8 cellular contexts compared by ENCODE assay signal in genomic region chr3:179148446-179149238, GRCh38. TPM values are rescaled to one million over a fixed set of nuclear protein-coding genes. Genes with fewer than 3 reads are reported as not detected.
DNase-seq lines count a peak whose midpoint lies in the region; ATAC-seq, FAIRE-seq and TF ChIP-seq lines count a peak whose summit lies in the region.

No MANE protein-coding gene starts in this region.

- peak; percentile 5 to 18 for DNase-seq in A549 (ENCODE audit: low read depth in 1 of 2, low spot score in 1 of 2)
- DNase-seq in NCI-H774 (lab: John Stamatoyannopoulos, UW) = peak; percentile 60
- DNase-seq in activated CD8-positive, alpha-beta memory T cell treated with anti-CD3 and anti-CD28 coated beads, Interleukin-2, amount 50 U/mL, for 4 hours = peak; percentile 69
- DNase-seq in endothelial cell of umbilical vein (ENCODE audit: low read depth, low spot score) = peak; percentile 71
- DNase-seq in stimulated activated CD8-positive, alpha-beta memory T cell treated with anti-CD3 and anti-CD28 coated beads, Interleukin-2, amount 100 ng/mL, for 48 hours (ENCODE audit: low read depth in 2 of 2) = peak; percentile 16 to 37

- H3K79me2 ChIP-seq in endothelial cell of umbilical vein (ENCODE audit: control insufficient read depth, insufficient read depth, low read length) = peaks cover 44% of the 10 kb centered on the region

- FAIRE-seq in A549 (lab: Jason Lieb, UNC) (no peak), endothelial cell of umbilical vein (lab: Jason Lieb, UNC) (peak; percentile 69)

- TF ChIP-seq CTCF in A549 (IDR thresholded peaks at IDR 0.05) = no peak
- no peak for TF ChIP-seq CTCF in endothelial cell of umbilical vein (IDR thresholded peaks at IDR 0.05; ENCODE audit: extremely low read depth in 1 of 2, insufficient read depth in 1 of 2, low read depth in 1 of 2, low read length in 2 of 2)

- H4K20me1 ChIP-seq in endothelial cell of umbilical vein (replicated peaks; ENCODE audit: control insufficient read depth, extremely low read depth, insufficient read depth, low read length) = peaks cover 10% of the 10 kb centered on the region

- H3K27me3 ChIP-seq in endothelial cell of umbilical vein (ENCODE audit: control insufficient read depth in 2 of 2, insufficient read depth in 2 of 2, low read length in 2 of 2) = no peaks in the 10 kb centered on the region
- H3K27me3 ChIP-seq in mononuclear cell (ENCODE audit: insufficient read depth, low read length) = no peaks in the 10 kb centered on the region

- WGBS in A549 (ENCODE audit: missing lambda C conversion rate) = 0% methylated on average over 6 of the region's 89 CpGs

- H3K9me3 ChIP-seq in A549 (no peaks in the 10 kb centered on the region), endothelial cell of umbilical vein (replicated peaks; ENCODE audit: control insufficient read depth, insufficient read depth, low read length) (no peaks in the 10 kb centered on the region), mononuclear cell (ENCODE audit: low read depth, low read length) (no peaks in the 10 kb centered on the region)

- no peaks in the 10 kb centered on the region for H3K9me1 ChIP-seq in endothelial cell of umbilical vein (replicated peaks; ENCODE audit: control insufficient read depth, extremely low read depth, insufficient read depth, low read length)

- H3K4me3 ChIP-seq in A549 (peak overlapping the region; percentile 97), endothelial cell of umbilical vein (replicated peaks in 1 of 3; ENCODE audit: insufficient read depth in 1 of 3, low read depth in 1 of 3, low read length in 3 of 3) (peak overlapping the region; percentile 83 to 99 (median 93)), mononuclear cell (ENCODE audit: low read length) (peak overlapping the region; percentile 95)

- TF ChIP-seq RAD21 in A549 (conservative IDR thresholded peaks at IDR 0.05 in 1 of 2, IDR thresholded peaks at IDR 0.05 in 1 of 2) = no peak

- no peak for TF ChIP-seq EP300 in A549 (IDR thresholded peaks at IDR 0.05)

- dilution Hi-C loops in endothelial cell of umbilical vein (cut with MboI; ENCODE audit: extremely low pct_ligation_motif_present, low sequenced_read_pairs) = no loop called here

- peak overlapping the region; percentile 96 to 97 for H3K27ac ChIP-seq in A549
- peak overlapping the region; percentile 75 for H3K27ac ChIP-seq in endothelial cell of umbilical vein (ENCODE audit: insufficient read depth, low read depth, low read length)

- no peaks in the 10 kb centered on the region for H3K36me3 ChIP-seq in endothelial cell of umbilical vein (ENCODE audit: control insufficient read depth in 2 of 2, extremely low read depth in 1 of 2, insufficient read depth in 2 of 2, low read length in 2 of 2)

- BruUV-seq in endothelial cell of umbilical vein (replicated peaks; lab: Mats Ljungman, UMichigan) = no TSS peak

- CTCF ChIA-PET in A549 (lab: Yijun Ruan, JAX) (interaction anchor here (1.2 to 2.1 kb wide), 4 partner anchors 11 to 173 kb away, joined by 4 to 5 read pairs (median 4); no protein-coding TSS in a partner anchor), endothelial cell of umbilical vein (lab: Charles Lee) (interaction anchor here (1.0 to 3.5 kb wide), 16 partner anchors 13 to 173 kb away, joined by 3 to 23 read pairs (median 4); partner anchors contain the start of gene ZMAT3)

- TF ChIP-seq POLR2A in A549 (IDR thresholded peaks at IDR 0.05; ENCODE audit: low read length) = no peak; the same call in 1 of the 2 replicates
- peak; percentile 62 for TF ChIP-seq POLR2A in endothelial cell of umbilical vein (IDR thresholded peaks at IDR 0.05; ENCODE audit: low read depth, low read length)

- POLR2A ChIA-PET in A549 (lab: Yijun Ruan, JAX) = interaction anchor here (1.0 to 1.2 kb wide), 2 partner anchors 79 to 103 kb away, joined by 3 to 4 read pairs; no protein-coding TSS in a partner anchor
- POLR2A ChIA-PET in endothelial cell of umbilical vein (lab: Charles Lee) = interaction anchor here (1.0 to 1.3 kb wide), 2 partner anchors 12 to 79 kb away, joined by 5 to 8 read pairs; no protein-coding TSS in a partner anchor

- H3K4me2 ChIP-seq in A549 (peak overlapping the region; percentile 90), endothelial cell of umbilical vein (ENCODE audit: insufficient read depth, low read length) (peak overlapping the region; percentile 97)

- ATAC-seq in A549 (peak; percentile 63 to 65), GM18520 (IDR thresholded peaks at IDR 0.05; ENCODE audit: unreplicated experiment) (peak; percentile 10), HG03045 (IDR thresholded peaks at IDR 0.05; ENCODE audit: unreplicated experiment) (peak; percentile 26)

- intact Hi-C loops in endothelial cell of umbilical vein (cut with micrococcal nuclease) = loop anchor here (1.0 to 5.0 kb wide), 8 partner anchors 32 to 456 kb away; partner anchors contain the start of genes GNB4, MFN1, MRPL47 and NDUFB5

- peak overlapping the region; percentile 80 for H2AFZ ChIP-seq in endothelial cell of umbilical vein (ENCODE audit: low read depth, low read length)

- H3K4me1 ChIP-seq in A549 = 0 out of 3 replicates have a peak, but pooled peaks cover 11% of the 10 kb centered on the region
- H3K4me1 ChIP-seq in endothelial cell of umbilical vein (ENCODE audit: control insufficient read depth, extremely low read depth, insufficient read depth, low read length) = peaks cover 15% of the 10 kb centered on the region
- peaks cover 13% of the 10 kb centered on the region for H3K4me1 ChIP-seq in mononuclear cell (ENCODE audit: insufficient read depth, low read length)

- H3K9ac ChIP-seq in endothelial cell of umbilical vein (replicated peaks; ENCODE audit: extremely low read depth, insufficient read depth, low read length) = peak overlapping the region; percentile 84

TF ChIP-seq in A549, 52 proteins besides CTCF, POLR2A, EP300 and RAD21:
- TF ChIP-seq CBX2 (IDR thresholded peaks at IDR 0.05; ENCODE audit: borderline replicate concordance, low read depth) (no peak), POLR2AphosphoS2 (conservative IDR thresholded peaks at IDR 0.05; ENCODE audit: low read length) (no peak), HDAC2 (IDR thresholded peaks at IDR 0.05) (no peak), TFCP2L1 (CRISPR knock-in tag; IDR thresholded peaks at IDR 0.05) (no peak), HES2 (IDR thresholded peaks at IDR 0.05) (no peak), RNF2 (IDR thresholded peaks at IDR 0.05; ENCODE audit: borderline replicate concordance, low read depth) (no peak), HOXB13 (CRISPR knock-in tag; IDR thresholded peaks at IDR 0.05; ENCODE audit: low read depth) (no peak), CHD2 (IDR thresholded peaks at IDR 0.05; ENCODE audit: low read length, partially characterized antibody) (no peak), KDM5A (IDR thresholded peaks at IDR 0.05) (no peak), RCOR1 (IDR thresholded peaks at IDR 0.05; ENCODE audit: low read depth, low read length) (no peak)

TF ChIP-seq in endothelial cell of umbilical vein, 7 proteins besides CTCF, POLR2A, EP300 and RAD21:
- peak; percentile 56 for TF ChIP-seq POLR2AphosphoS5 (IDR thresholded peaks at IDR 0.05; ENCODE audit: insufficient read depth, low read depth, low read length)
- no peak for TF ChIP-seq MAX (IDR thresholded peaks at IDR 0.05; ENCODE audit: insufficient read depth, insufficient read length)

RNA-seq across cellular contexts. Expression of gene PIK3CA, which starts 0.5 kb away (rescaled TPM):
- polyA plus RNA-seq in A549 (2011; rRNA removed) = 9.1 and 10.3 TPM in 2 replicates
- polyA plus RNA-seq in A549 (2012; cell fraction: cytosol; rRNA removed) = 0.87 and 1.1 TPM in 2 replicates
- 0.49 and 0.94 TPM in 2 replicates for polyA plus RNA-seq in A549 (2012; cell fraction: nucleus; rRNA removed)
- 4.5 to 6.2 TPM (median 4.9 TPM) in 3 replicates for polyA plus RNA-seq in A549 (2017; fragmentation: RNase III; extraction: RNeasy Plus Mini Kit Qiagen cat#74134 plus additional on column Dnase treatment)
- polyA minus RNA-seq in A549 (2011; rRNA and poly(A)+ RNA removed) = 5.8 and 6.2 TPM in 2 replicates
- total RNA-seq in endothelial cell of umbilical vein = 25.6 and 25.8 TPM in 2 replicates
- 2.8 and 4.2 TPM in 2 replicates for polyA plus RNA-seq in endothelial cell of umbilical vein
- polyA plus RNA-seq in endothelial cell of umbilical vein (2011; cell fraction: cytosol; rRNA removed) = 6.0 and 6.7 TPM in 2 replicates
- polyA plus RNA-seq in endothelial cell of umbilical vein (2011; cell fraction: nucleus; rRNA removed) = 12.6 and 13.3 TPM in 2 replicates
- 14.9 and 19.1 TPM in 2 replicates for polyA plus RNA-seq in endothelial cell of umbilical vein (2012)
- polyA minus RNA-seq in endothelial cell of umbilical vein = 14.0 and 17.9 TPM in 2 replicates
- polyA minus RNA-seq in endothelial cell of umbilical vein (2011; cell fraction: cytosol; rRNA and poly(A)+ RNA removed) = 9.6 TPM
- 18.0 and 19.8 TPM in 2 replicates for polyA minus RNA-seq in endothelial cell of umbilical vein (2011; cell fraction: nucleus; rRNA and poly(A)+ RNA removed)
- 91.3 TPM for total RNA-seq in mononuclear cell

Comparison
In these comparisons a context has a peak if more than half of its experiments do, and no peak if none do; other contexts are left out.
1. Peak in every context shown above with its lines: DNase-seq, ATAC-seq, H3K4me3 ChIP-seq and H3K27ac ChIP-seq.
2. ATAC-seq: peak in every context shown above with its lines; median percentile 64 in A549; 26 in HG03045; 10 in GM18520.
3. DNase-seq: peak in every context shown above with its lines; median percentile 71 in endothelial cell of umbilical vein; 69 in activated CD8-positive, alpha-beta memory T cell treated with anti-CD3 and anti-CD28 coated beads, Interleukin-2, amount 50 U/mL, for 4 hours; 60 in NCI-H774; 26 in stimulated activated CD8-positive, alpha-beta memory T cell treated with anti-CD3 and anti-CD28 coated beads, Interleukin-2, amount 100 ng/mL, for 48 hours; 12 in A549.